ENCODE assay signal across 24 cellular contexts in the genomic region with DNA sequence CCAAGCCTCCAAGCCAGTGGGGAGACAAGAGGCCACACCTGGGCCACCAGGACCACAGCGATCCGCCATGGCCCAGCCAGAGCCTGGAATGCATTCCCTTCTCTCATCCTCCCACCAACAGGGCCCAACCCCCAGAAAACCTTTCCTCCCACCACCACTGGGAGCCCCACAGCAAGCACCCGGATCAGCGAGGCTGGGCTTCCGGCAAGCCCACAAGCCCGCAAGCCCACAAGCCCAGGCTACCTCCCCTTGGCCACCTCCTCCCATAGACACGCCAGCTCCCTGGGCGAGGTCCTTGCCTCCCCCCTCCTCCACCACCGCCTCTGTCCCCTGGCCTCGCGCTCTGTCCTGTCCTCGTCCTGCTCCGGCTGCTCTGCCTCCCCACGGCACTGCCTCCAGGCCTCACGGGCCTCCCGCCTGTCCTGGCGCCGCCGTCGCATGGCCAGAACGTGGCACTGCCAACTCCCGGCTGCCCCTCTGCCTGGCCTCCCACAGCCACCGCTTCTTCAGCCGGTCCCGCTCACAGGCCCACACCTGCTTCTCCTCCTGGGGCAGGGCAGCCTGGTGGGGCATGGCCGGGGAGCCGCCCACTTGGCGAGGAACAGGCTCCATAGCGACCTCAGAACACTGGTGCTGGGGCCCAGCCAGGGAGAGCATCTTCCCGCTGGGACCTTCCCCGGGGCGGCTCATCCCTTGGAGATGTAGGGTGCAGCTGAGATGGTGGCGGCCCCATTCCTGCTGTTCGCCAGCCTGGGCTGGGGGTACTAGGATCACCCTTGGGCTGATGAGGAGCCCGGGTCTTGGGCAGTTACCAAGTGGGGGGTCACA. TPM values are rescaled to one million over a fixed set of nuclear protein-coding genes. Genes with fewer than 3 reads are reported as not detected.
DNase-seq lines count a peak whose midpoint lies in the region; ATAC-seq, FAIRE-seq and TF ChIP-seq lines count a peak whose summit lies in the region.
"Had no signal": no experiment of that assay in that cellular context is flagged by ENCODE, and none has a peak within 500 bp of the region (broad histone marks: within the 10 kb centered on the region; RNA-seq: fewer than 3 reads in every experiment).

No MANE protein-coding gene starts in this region.

- ATAC-seq in HepG2 (no peak), right lobe of liver (no peak)
- ATAC-seq in activated T-cell treated with anti-CD3 and anti-CD28 coated beads, Interleukin-2, amount 50 U/mL, for 4 hours, result no peak
- ATAC-seq: A549, GM23338 had no signal

- H3K27me3 Mint-ChIP-seq in chondrocyte (ENCODE audit: low read depth) (no peaks in the 10 kb centered on the region), nephron (ENCODE audit: low read depth) (no peaks in the 10 kb centered on the region)
- H3K27me3 Mint-ChIP-seq in activated T-cell treated with anti-CD3 and anti-CD28 coated beads, Interleukin-2, amount 50 U/mL, for 4 hours (ENCODE audit: low read depth), result peaks cover 1% of the 10 kb centered on the region

- no peak overlapping the region for H3K9ac ChIP-seq in HepG2 (ENCODE audit: insufficient read depth, low read depth, low read length)

- 99% methylated on average over 33 of the region's 35 CpGs for WGBS in HepG2 (ENCODE audit: low lambda C conversion rate)
- 92% methylated on average over 13 of the region's 35 CpGs for WGBS in right lobe of liver (ENCODE audit: insufficient coverage, low coverage, low lambda C conversion rate, missing lambda C conversion rate)

- no peak overlapping the region for H3K27ac ChIP-seq in HepG2 (ENCODE audit: extremely low read length, insufficient read depth, low read length)
- no peak overlapping the region for H3K27ac ChIP-seq in right lobe of liver
- H3K27ac ChIP-seq: A549 had no signal

- no peaks in the 10 kb centered on the region for H3K9me3 Mint-ChIP-seq in chondrocyte (ENCODE audit: low read depth)
- no peaks in the 10 kb centered on the region for H3K9me3 Mint-ChIP-seq in nephron
- H3K9me3 Mint-ChIP-seq in activated T-cell treated with anti-CD3 and anti-CD28 coated beads, Interleukin-2, amount 50 U/mL, for 4 hours, result no peaks in the 10 kb centered on the region
- H3K9me3 Mint-ChIP-seq: CD4-positive, CD25-positive, alpha-beta regulatory T cell had no signal

- CTCF ChIA-PET in HepG2 (lab: Yijun Ruan, JAX; ENCODE audit: low intra/inter-chr PET ratio, low total read pairs), result no interaction called here

- no peak overlapping the region for H2AFZ ChIP-seq in HepG2 (ENCODE audit: low read length)
- H2AFZ ChIP-seq: GM23338 had no signal

- H3K4me1 ChIP-seq in HepG2 (ENCODE audit: insufficient read depth, low read length) (peaks cover 15% of the 10 kb centered on the region), right lobe of liver (peaks cover 0 to 9% (median 3%) of the 10 kb centered on the region in 4 donors)

- no peak overlapping the region for H3K4me2 ChIP-seq in HepG2 (ENCODE audit: low read depth, low read length)
- H3K4me2 ChIP-seq: A549, GM23338 had no signal

- TF ChIP-seq RAD21 in HepG2 (CRISPR knock-in tag; IDR thresholded peaks at IDR 0.05), result no peak

- no peaks in the 10 kb centered on the region for H4K20me1 ChIP-seq in HepG2 (ENCODE audit: insufficient read depth, low read length)

- H3K4me3 ChIP-seq in HepG2 (replicated peaks in 1 of 3; ENCODE audit: insufficient read depth in 1 of 3, low read depth in 2 of 3, low read length in 3 of 3), result no peak overlapping the region
- H3K4me3 ChIP-seq in right lobe of liver, result no peak overlapping the region
- H3K4me3 ChIP-seq: A549, GM23338 had no signal

- H3K4me3 Mint-ChIP-seq in chondrocyte (ENCODE audit: unreplicated experiment), result no peak overlapping the region
- peak overlapping the region in 2 of 3 experiments; percentile 47 to 56 for H3K4me3 Mint-ChIP-seq in nephron
- no peak overlapping the region for H3K4me3 Mint-ChIP-seq in activated T-cell treated with anti-CD3 and anti-CD28 coated beads, Interleukin-2, amount 50 U/mL, for 4 hours
- H3K4me3 Mint-ChIP-seq: GM23338 had no signal

- H3K4me1 Mint-ChIP-seq in chondrocyte (ENCODE audit: low read depth), result peaks cover 27% of the 10 kb centered on the region
- H3K4me1 Mint-ChIP-seq in nephron, result peaks cover 28% of the 10 kb centered on the region
- H3K4me1 Mint-ChIP-seq in activated T-cell treated with anti-CD3 and anti-CD28 coated beads, Interleukin-2, amount 50 U/mL, for 4 hours (ENCODE audit: low read depth), result peaks cover 23% of the 10 kb centered on the region

- TF ChIP-seq POLR2A in HepG2 (IDR thresholded peaks at IDR 0.05; ENCODE audit: insufficient read depth in 1 of 2, low read depth in 2 of 2, low read length in 2 of 2) (no peak), right lobe of liver (IDR thresholded peaks at IDR 0.05) (no peak)

- POLR2A ChIA-PET in HepG2 (lab: Yijun Ruan, JAX), result interaction anchor here (4.6 kb wide), 1 partner anchor 33 kb away, joined by 18 read pairs; a partner anchor contains a TSS

- H3K36me3 Mint-ChIP-seq in chondrocyte (ENCODE audit: low read depth), result peaks cover 22% of the 10 kb centered on the region
- H3K36me3 Mint-ChIP-seq in nephron (ENCODE audit: low read depth), result peaks cover 48% of the 10 kb centered on the region
- H3K36me3 Mint-ChIP-seq in activated T-cell treated with anti-CD3 and anti-CD28 coated beads, Interleukin-2, amount 50 U/mL, for 4 hours (ENCODE audit: insufficient read depth), result no peaks in the 10 kb centered on the region
- H3K36me3 Mint-ChIP-seq: CD4-positive, CD25-positive, alpha-beta regulatory T cell had no signal

- H3K36me3 ChIP-seq in HepG2 (replicated peaks in 1 of 2; ENCODE audit: control insufficient read depth in 1 of 2, insufficient read depth in 2 of 2, low read length in 2 of 2) (peaks cover 29 to 52% of the 10 kb centered on the region in 2 experiments), right lobe of liver (peaks cover 0 to 13% (median 4%) of the 10 kb centered on the region in 4 donors)

- no peaks in the 10 kb centered on the region for H3K9me3 ChIP-seq in HepG2 (ENCODE audit: low read length)
- no peaks in the 10 kb centered on the region for H3K9me3 ChIP-seq in right lobe of liver
- H3K9me3 ChIP-seq: A549 had no signal

- in situ Hi-C loops in HepG2 (cut with HindIII; ENCODE audit: extremely low pct_ligation_motif_present, low pct_unique_long_range_greater_than_20kb), result no loop called here

- no peak overlapping the region for H3K27ac Mint-ChIP-seq in chondrocyte (ENCODE audit: unreplicated experiment)
- peak overlapping the region in 1 of 3 experiments; percentile 69 for H3K27ac Mint-ChIP-seq in nephron
- H3K27ac Mint-ChIP-seq: CD4-positive, CD25-positive, alpha-beta regulatory T cell; GM23338 had no signal

- DNase-seq in HepG2 (ENCODE audit: low spot score) (no peak), right lobe of liver (no peak), chondrocyte (ENCODE audit: low spot score) (peak; percentile 92), superior temporal gyrus (ENCODE audit: extremely low spot score) (no peak), NCI-H524 (lab: John Stamatoyannopoulos, UW) (no peak), HuH-7 (ENCODE audit: low spot score) (no peak)
- DNase-seq in activated T-cell treated with anti-CD3 and anti-CD28 coated beads, Interleukin-2, amount 50 U/mL, for 4 hours, result no peak
- DNase-seq: CD4-positive, CD25-positive, alpha-beta regulatory T cell; DMS79 treated with DMSO at 0.1 percent for 48 hours; Karpas-422; MM.1S; NCI-H1105 treated with DMSO at 0.1 percent for 48 hours; NCI-H187; NCI-H2171; NCI-H446 treated with DMSO at 0.1 percent for 48 hours; SIG-M5 had no signal

- TF ChIP-seq CTCF in HepG2 (CRISPR knock-in tag; IDR thresholded peaks at IDR 0.05), result no peak
- TF ChIP-seq CTCF in right lobe of liver (IDR thresholded peaks at IDR 0.05), result no peak
- TF ChIP-seq CTCF in chondrocyte (IDR thresholded peaks at IDR 0.05), result no peak
- no peak for TF ChIP-seq CTCF in nephron (IDR thresholded peaks at IDR 0.05; ENCODE audit: unreplicated experiment in 3 of 3)

- BruUV-seq in HepG2 (replicated peaks; lab: Mats Ljungman, UMichigan), result no TSS peak

- H3K27me3 ChIP-seq in HepG2 (ENCODE audit: control insufficient read depth in 1 of 2, insufficient read depth in 2 of 2, low read length in 2 of 2) (no peaks in the 10 kb centered on the region; a peak in 1 of 5 replicates), right lobe of liver (no peaks in the 10 kb centered on the region)

- intact Hi-C loops in HepG2 (cut with micrococcal nuclease; ENCODE audit: unreplicated experiment) (no loop called here), right lobe of liver (cut with DNase I) (no loop called here)

- peaks cover 46% of the 10 kb centered on the region for H3K79me2 ChIP-seq in HepG2 (ENCODE audit: insufficient read depth, low read length)

- TF ChIP-seq EP300 in HepG2 (IDR thresholded peaks at IDR 0.05; ENCODE audit: low read depth in 2 of 2, low read length in 2 of 2), result no peak
- no peak for TF ChIP-seq EP300 in HepG2 (CRISPR knock-in tag; IDR thresholded peaks at IDR 0.05; ENCODE audit: borderline replicate concordance)

- FAIRE-seq in HepG2 (lab: Jason Lieb, UNC), result no peak
- FAIRE-seq: A549, D721Med, G401.6, GM12891, GM19239, RCC 7860 had no signal

RNA-seq across cellular contexts. Expression of a gene that starts 5.6 kb away (rescaled TPM):
- total RNA-seq in HepG2 (2016; rRNA removed; fragmentation: Illumina TruSeq; extraction: Trizol) (124 and 127 TPM in 2 replicates), right lobe of liver (10 to 100 TPM; 24.9 to 44.0 (median 33.0) TPM), chondrocyte (263 to 301 TPM (median 280 TPM) in 3 replicates)
- 231 and 242 TPM in 2 replicates for total RNA-seq in HepG2 (2016; cell fraction: cytosol; rRNA removed; fragmentation: Illumina TruSeq; extraction: Trizol; ENCODE audit: low read depth)
- 113 and 125 TPM in 2 replicates for total RNA-seq in HepG2 (2016; cell fraction: insoluble cytoplasmic fraction; rRNA removed; fragmentation: Illumina TruSeq; extraction: Trizol)
- 398 and 408 TPM in 2 replicates for total RNA-seq in HepG2 (2016; cell fraction: membrane; rRNA removed; fragmentation: Illumina TruSeq; extraction: Trizol)
- total RNA-seq in HepG2 (2016; cell fraction: nucleus; rRNA removed; fragmentation: Illumina TruSeq; extraction: Trizol), result 62.2 and 68.8 TPM in 2 replicates
- polyA plus RNA-seq in HepG2 (2011; rRNA removed), result 86.4 and 134 TPM in 2 replicates
- polyA plus RNA-seq in HepG2 (2011; cell fraction: cytosol; rRNA removed), result 58.8 and 85.6 TPM in 2 replicates
- polyA plus RNA-seq in HepG2 (2011; cell fraction: nucleus; rRNA removed), result 20.9 and 25.6 TPM in 2 replicates
- polyA plus RNA-seq in HepG2 (2012), result 65.6 and 68.7 TPM in 2 replicates
- 579 and 634 TPM in 2 replicates for polyA plus RNA-seq in HepG2 (2016; cell fraction: cytosol; fragmentation: Illumina TruSeq; extraction: Trizol; ENCODE audit: low read depth)
- polyA plus RNA-seq in HepG2 (2016; cell fraction: insoluble cytoplasmic fraction; fragmentation: Illumina TruSeq; extraction: Trizol; ENCODE audit: low read depth), result 215 and 249 TPM in 2 replicates
- 709 and 711 TPM in 2 replicates for polyA plus RNA-seq in HepG2 (2016; cell fraction: membrane; fragmentation: Illumina TruSeq; extraction: Trizol; ENCODE audit: low read depth)
- polyA plus RNA-seq in HepG2 (2016; cell fraction: nucleus; fragmentation: Illumina TruSeq; extraction: Trizol; ENCODE audit: insufficient read depth, low read depth), result 153 and 155 TPM in 2 replicates
- 55.7 and 80.7 TPM in 2 replicates for polyA minus RNA-seq in HepG2 (2011; rRNA and poly(A)+ RNA removed; ENCODE audit: low replicate concordance)
- polyA minus RNA-seq in HepG2 (2011; cell fraction: cytosol; rRNA and poly(A)+ RNA removed), result 29.3 and 31.7 TPM in 2 replicates
- 17.1 and 23.9 TPM in 2 replicates for polyA minus RNA-seq in HepG2 (2011; cell fraction: nucleus; rRNA and poly(A)+ RNA removed)
- total RNA-seq in activated T-cell treated with anti-CD3 and anti-CD28 coated beads, Interleukin-2, amount 50 U/mL, for 4 hours, result 10 to 100 TPM; 44.7 to 67.9 (median 53.4) TPM

RNA-seq across cellular contexts. Expression of a gene that starts 32.8 kb away (rescaled TPM):
- total RNA-seq in HepG2 (2016; rRNA removed; fragmentation: Illumina TruSeq; extraction: Trizol) (9.9 and 10.0 TPM in 2 replicates), right lobe of liver (1 to 10 TPM; 6.5 to 8.6 (median 7.4) TPM), chondrocyte (11.5 to 14.4 TPM (median 12.2 TPM) in 3 replicates)
- total RNA-seq in HepG2 (2016; cell fraction: cytosol; rRNA removed; fragmentation: Illumina TruSeq; extraction: Trizol; ENCODE audit: low read depth), result 4.3 and 4.7 TPM in 2 replicates
- 10.1 and 11.8 TPM in 2 replicates for total RNA-seq in HepG2 (2016; cell fraction: insoluble cytoplasmic fraction; rRNA removed; fragmentation: Illumina TruSeq; extraction: Trizol)
- total RNA-seq in HepG2 (2016; cell fraction: membrane; rRNA removed; fragmentation: Illumina TruSeq; extraction: Trizol), result 7.4 and 8.2 TPM in 2 replicates
- total RNA-seq in HepG2 (2016; cell fraction: nucleus; rRNA removed; fragmentation: Illumina TruSeq; extraction: Trizol), result 5.5 and 10.3 TPM in 2 replicates
- polyA plus RNA-seq in HepG2 (2011; rRNA removed), result 6.6 and 7.1 TPM in 2 replicates
- polyA plus RNA-seq in HepG2 (2011; cell fraction: cytosol; rRNA removed), result 8.7 and 9.8 TPM in 2 replicates
- 5.2 and 6.4 TPM in 2 replicates for polyA plus RNA-seq in HepG2 (2011; cell fraction: nucleus; rRNA removed)
- 10.0 and 10.2 TPM in 2 replicates for polyA plus RNA-seq in HepG2 (2012)
- polyA plus RNA-seq in HepG2 (2016; cell fraction: cytosol; fragmentation: Illumina TruSeq; extraction: Trizol; ENCODE audit: low read depth), result 3.1 and 3.9 TPM in 2 replicates
- 13.9 and 14.4 TPM in 2 replicates for polyA plus RNA-seq in HepG2 (2016; cell fraction: insoluble cytoplasmic fraction; fragmentation: Illumina TruSeq; extraction: Trizol; ENCODE audit: low read depth)
- 4.7 and 4.9 TPM in 2 replicates for polyA plus RNA-seq in HepG2 (2016; cell fraction: membrane; fragmentation: Illumina TruSeq; extraction: Trizol; ENCODE audit: low read depth)
- polyA plus RNA-seq in HepG2 (2016; cell fraction: nucleus; fragmentation: Illumina TruSeq; extraction: Trizol; ENCODE audit: insufficient read depth, low read depth), result 10.7 and 11.4 TPM in 2 replicates
- polyA minus RNA-seq in HepG2 (2011; rRNA and poly(A)+ RNA removed; ENCODE audit: low replicate concordance), result 16.6 and 38.7 TPM in 2 replicates
- 3.7 and 7.1 TPM in 2 replicates for polyA minus RNA-seq in HepG2 (2011; cell fraction: cytosol; rRNA and poly(A)+ RNA removed)
- polyA minus RNA-seq in HepG2 (2011; cell fraction: nucleus; rRNA and poly(A)+ RNA removed), result 17.9 and 18.5 TPM in 2 replicates
- total RNA-seq in activated T-cell treated with anti-CD3 and anti-CD28 coated beads, Interleukin-2, amount 50 U/mL, for 4 hours, result 10 to 100 TPM; 16.7 to 17.7 (median 17.4) TPM

RNA-seq across cellular contexts. Expression of a gene that starts 33.1 kb away (rescaled TPM):
- total RNA-seq in HepG2 (2016; rRNA removed; fragmentation: Illumina TruSeq; extraction: Trizol) (63.4 and 105 TPM in 2 replicates), right lobe of liver (10 to 100 TPM; 14.5 to 25.7 (median 19.1) TPM), chondrocyte (24.9 to 35.5 TPM (median 27.2 TPM) in 3 replicates)
- 22.5 and 26.3 TPM in 2 replicates for total RNA-seq in HepG2 (2016; cell fraction: cytosol; rRNA removed; fragmentation: Illumina TruSeq; extraction: Trizol; ENCODE audit: low read depth)
- 66.9 and 102 TPM in 2 replicates for total RNA-seq in HepG2 (2016; cell fraction: insoluble cytoplasmic fraction; rRNA removed; fragmentation: Illumina TruSeq; extraction: Trizol)
- total RNA-seq in HepG2 (2016; cell fraction: membrane; rRNA removed; fragmentation: Illumina TruSeq; extraction: Trizol), result 48.3 and 55.1 TPM in 2 replicates
- total RNA-seq in HepG2 (2016; cell fraction: nucleus; rRNA removed; fragmentation: Illumina TruSeq; extraction: Trizol), result 87.6 and 95.5 TPM in 2 replicates
- 12.8 and 20.3 TPM in 2 replicates for polyA plus RNA-seq in HepG2 (2011; rRNA removed)
- polyA plus RNA-seq in HepG2 (2011; cell fraction: cytosol; rRNA removed), result 4.1 and 6.0 TPM in 2 replicates
- 15.1 and 19.3 TPM in 2 replicates for polyA plus RNA-seq in HepG2 (2011; cell fraction: nucleus; rRNA removed)
- 10.8 and 17.4 TPM in 2 replicates for polyA plus RNA-seq in HepG2 (2012)
- polyA plus RNA-seq in HepG2 (2016; cell fraction: cytosol; fragmentation: Illumina TruSeq; extraction: Trizol; ENCODE audit: low read depth), result 3.7 and 5.2 TPM in 2 replicates
- polyA plus RNA-seq in HepG2 (2016; cell fraction: insoluble cytoplasmic fraction; fragmentation: Illumina TruSeq; extraction: Trizol; ENCODE audit: low read depth), result 42.2 and 54.4 TPM in 2 replicates
- polyA plus RNA-seq in HepG2 (2016; cell fraction: membrane; fragmentation: Illumina TruSeq; extraction: Trizol; ENCODE audit: low read depth), result 9.7 and 16.5 TPM in 2 replicates
- polyA plus RNA-seq in HepG2 (2016; cell fraction: nucleus; fragmentation: Illumina TruSeq; extraction: Trizol; ENCODE audit: insufficient read depth, low read depth), result 50.0 and 51.4 TPM in 2 replicates
- 9.0 and 29.0 TPM in 2 replicates for polyA minus RNA-seq in HepG2 (2011; rRNA and poly(A)+ RNA removed; ENCODE audit: low replicate concordance)
- polyA minus RNA-seq in HepG2 (2011; cell fraction: cytosol; rRNA and poly(A)+ RNA removed), result 28.6 and 33.4 TPM in 2 replicates
- 80.9 and 119 TPM in 2 replicates for polyA minus RNA-seq in HepG2 (2011; cell fraction: nucleus; rRNA and poly(A)+ RNA removed)
- 10 to 100 TPM; 35.9 to 42.3 (median 37.5) TPM for total RNA-seq in activated T-cell treated with anti-CD3 and anti-CD28 coated beads, Interleukin-2, amount 50 U/mL, for 4 hours

Comparison
In these comparisons a context has a peak if more than half of its experiments do, and no peak if none do; other contexts are left out.
1. H3K4me3 Mint-ChIP-seq: peak in nephron (2 of 3); none in chondrocyte (single experiment) and activated T-cell treated with anti-CD3 and anti-CD28 coated beads, Interleukin-2, amount 50 U/mL, for 4 hours (single experiment).